3 cellular contexts compared by ENCODE assay signal in the genomic region with DNA sequence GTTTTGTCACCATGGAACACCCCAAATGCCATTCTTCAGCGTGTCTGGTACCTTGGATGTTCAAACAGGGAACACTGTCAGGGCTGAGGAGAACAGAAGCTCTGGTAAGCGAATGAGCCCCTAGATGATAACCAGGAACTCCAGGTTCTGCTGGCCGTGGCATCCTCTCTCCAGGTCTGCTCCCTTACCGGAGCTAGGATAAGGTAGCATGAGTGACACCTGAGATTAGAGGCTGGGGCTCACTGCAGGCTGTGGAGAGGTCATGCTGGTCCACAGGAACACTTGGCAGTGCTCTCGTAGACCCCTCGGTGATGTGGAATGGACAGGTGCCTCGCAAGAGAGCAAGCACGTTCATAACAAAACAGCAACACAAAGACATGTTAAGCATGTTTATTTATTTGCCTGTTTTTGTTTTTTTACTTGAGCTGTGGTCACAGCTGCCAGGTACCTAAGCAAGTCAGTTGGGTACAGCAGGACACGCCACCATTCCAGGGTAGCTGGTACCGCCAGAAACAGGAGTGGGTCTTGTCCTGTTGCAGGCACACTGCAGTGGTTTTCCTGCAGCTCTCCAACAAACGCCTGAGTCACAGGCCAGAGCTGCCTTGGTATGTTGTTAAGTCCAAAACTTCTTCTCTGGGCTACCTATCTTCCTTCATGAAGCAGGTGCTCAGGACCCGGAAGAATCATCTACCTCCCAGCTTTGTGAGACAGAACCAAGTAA.
TF ChIP-seq lines count a peak whose summit lies in the region.

No MANE protein-coding gene starts in this region.

TF ChIP-seq in GM23338, 12 proteins besides CTCF, POLR2A, EP300 and RAD21 (continues in another document):
- TF ChIP-seq, protein P1, sequence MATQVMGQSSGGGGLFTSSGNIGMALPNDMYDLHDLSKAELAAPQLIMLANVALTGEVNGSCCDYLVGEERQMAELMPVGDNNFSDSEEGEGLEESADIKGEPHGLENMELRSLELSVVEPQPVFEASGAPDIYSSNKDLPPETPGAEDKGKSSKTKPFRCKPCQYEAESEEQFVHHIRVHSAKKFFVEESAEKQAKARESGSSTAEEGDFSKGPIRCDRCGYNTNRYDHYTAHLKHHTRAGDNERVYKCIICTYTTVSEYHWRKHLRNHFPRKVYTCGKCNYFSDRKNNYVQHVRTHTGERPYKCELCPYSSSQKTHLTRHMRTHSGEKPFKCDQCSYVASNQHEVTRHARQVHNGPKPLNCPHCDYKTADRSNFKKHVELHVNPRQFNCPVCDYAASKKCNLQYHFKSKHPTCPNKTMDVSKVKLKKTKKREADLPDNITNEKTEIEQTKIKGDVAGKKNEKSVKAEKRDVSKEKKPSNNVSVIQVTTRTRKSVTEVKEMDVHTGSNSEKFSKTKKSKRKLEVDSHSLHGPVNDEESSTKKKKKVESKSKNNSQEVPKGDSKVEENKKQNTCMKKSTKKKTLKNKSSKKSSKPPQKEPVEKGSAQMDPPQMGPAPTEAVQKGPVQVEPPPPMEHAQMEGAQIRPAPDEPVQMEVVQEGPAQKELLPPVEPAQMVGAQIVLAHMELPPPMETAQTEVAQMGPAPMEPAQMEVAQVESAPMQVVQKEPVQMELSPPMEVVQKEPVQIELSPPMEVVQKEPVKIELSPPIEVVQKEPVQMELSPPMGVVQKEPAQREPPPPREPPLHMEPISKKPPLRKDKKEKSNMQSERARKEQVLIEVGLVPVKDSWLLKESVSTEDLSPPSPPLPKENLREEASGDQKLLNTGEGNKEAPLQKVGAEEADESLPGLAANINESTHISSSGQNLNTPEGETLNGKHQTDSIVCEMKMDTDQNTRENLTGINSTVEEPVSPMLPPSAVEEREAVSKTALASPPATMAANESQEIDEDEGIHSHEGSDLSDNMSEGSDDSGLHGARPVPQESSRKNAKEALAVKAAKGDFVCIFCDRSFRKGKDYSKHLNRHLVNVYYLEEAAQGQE (IDR thresholded peaks at IDR 0.05; ENCODE audit: unreplicated experiment), result no peak
- TF ChIP-seq, protein P2, sequence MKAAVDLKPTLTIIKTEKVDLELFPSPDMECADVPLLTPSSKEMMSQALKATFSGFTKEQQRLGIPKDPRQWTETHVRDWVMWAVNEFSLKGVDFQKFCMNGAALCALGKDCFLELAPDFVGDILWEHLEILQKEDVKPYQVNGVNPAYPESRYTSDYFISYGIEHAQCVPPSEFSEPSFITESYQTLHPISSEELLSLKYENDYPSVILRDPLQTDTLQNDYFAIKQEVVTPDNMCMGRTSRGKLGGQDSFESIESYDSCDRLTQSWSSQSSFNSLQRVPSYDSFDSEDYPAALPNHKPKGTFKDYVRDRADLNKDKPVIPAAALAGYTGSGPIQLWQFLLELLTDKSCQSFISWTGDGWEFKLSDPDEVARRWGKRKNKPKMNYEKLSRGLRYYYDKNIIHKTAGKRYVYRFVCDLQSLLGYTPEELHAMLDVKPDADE (IDR thresholded peaks at IDR 0.05), result no peak
- TF ChIP-seq JUNB (IDR thresholded peaks at IDR 0.05; ENCODE audit: unreplicated experiment), result no peak
- no peak for TF ChIP-seq ZNF114 (CRISPR knock-in tag; IDR thresholded peaks at IDR 0.05)
- no peak for TF ChIP-seq CREB1 (CRISPR knock-in tag; IDR thresholded peaks at IDR 0.05; ENCODE audit: low read depth)
- no peak for TF ChIP-seq STAT1 (IDR thresholded peaks at IDR 0.05; ENCODE audit: unreplicated experiment)
- no peak for TF ChIP-seq POLR2AphosphoS5 (IDR thresholded peaks at IDR 0.05; ENCODE audit: low read depth)
- no peak for TF ChIP-seq NANOG (IDR thresholded peaks at IDR 0.05; ENCODE audit: borderline replicate concordance)
- no peak for TF ChIP-seq ZNF331 (CRISPR knock-in tag; IDR thresholded peaks at IDR 0.05; ENCODE audit: low read depth)

TF ChIP-seq in GM12878, 131 proteins besides CTCF, POLR2A, EP300 and RAD21:
- TF ChIP-seq TARDBP (IDR thresholded peaks at IDR 0.05; ENCODE audit: borderline replicate concordance), result no peak
- 0 out of 2 replicates have a peak, but pooled peaks have one; percentile 15 for TF ChIP-seq CBX5 (IDR thresholded peaks at IDR 0.05; ENCODE audit: low read depth)
- TF ChIP-seq PML (IDR thresholded peaks at IDR 0.05; ENCODE audit: low read length), result 0 out of 2 replicates have a peak, but pooled peaks have one; percentile 13
- peak; percentile 27; the same call in 1 of the 2 replicates for TF ChIP-seq ZBED1 (IDR thresholded peaks at IDR 0.05; ENCODE audit: borderline replicate concordance)
TF ChIP-seq in GM12878: peak in this region for 3.

TF ChIP-seq in neural cell, 6 proteins besides CTCF, POLR2A, EP300 and RAD21:
- TF ChIP-seq, protein P1 (IDR thresholded peaks at IDR 0.05; ENCODE audit: borderline replicate concordance), result no peak
- TF ChIP-seq TAF1 (IDR thresholded peaks at IDR 0.05; ENCODE audit: low read depth), result no peak
- TF ChIP-seq SMC3 (conservative IDR thresholded peaks at IDR 0.05; ENCODE audit: poor library complexity), result no peak
- TF ChIP-seq EZH2 (IDR thresholded peaks at IDR 0.05; ENCODE audit: borderline replicate concordance, insufficient read depth, low read length, poor library complexity, severe bottlenecking), result no peak
- TF ChIP-seq POLR2AphosphoS5 (IDR thresholded peaks at IDR 0.05), result no peak
- no peak for TF ChIP-seq MXI1 (conservative IDR thresholded peaks at IDR 0.05; ENCODE audit: poor library complexity, severe bottlenecking)
TF ChIP-seq in neural cell: peak in this region for 0.
